Comparison of ENCODE assay signal across 8 cellular contexts in the genomic region with DNA sequence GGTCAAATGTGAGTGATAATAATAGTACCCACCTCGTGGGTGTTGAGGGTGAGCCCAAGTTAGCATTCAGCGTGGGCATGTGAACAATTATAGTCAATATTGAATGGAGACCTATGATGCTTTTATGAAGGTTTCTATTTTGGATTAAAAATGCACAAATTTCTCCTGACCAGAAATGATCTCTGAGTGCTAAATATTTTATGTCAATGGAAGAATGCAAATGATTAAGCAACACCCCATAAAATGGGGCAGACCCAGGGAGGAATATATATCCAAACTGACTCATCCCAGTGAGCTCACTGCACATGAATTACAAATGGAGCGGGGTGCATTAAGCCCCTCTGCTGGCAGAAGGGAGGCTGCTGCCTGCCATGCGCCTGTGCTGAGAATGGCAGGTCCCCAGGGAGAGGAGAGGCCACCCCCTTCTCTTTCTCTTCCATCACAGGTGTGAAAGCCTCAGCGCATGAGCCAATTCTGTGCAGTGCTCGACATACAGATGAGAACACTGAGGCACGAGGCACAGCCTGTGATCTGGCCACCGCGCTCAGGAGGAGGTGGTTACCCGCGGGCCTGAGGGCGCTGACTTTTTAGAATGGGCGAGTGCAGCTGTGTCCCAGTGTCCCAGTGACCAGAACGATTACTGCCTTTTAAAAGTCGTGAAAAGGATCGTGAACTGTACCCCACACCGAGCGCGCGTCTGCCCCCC. TPM values are rescaled to one million over a fixed set of nuclear protein-coding genes. Genes with fewer than 3 reads are reported as not detected.
A peak's percentile ranks its signal among the peaks of the same experiment; 100 is the strongest.
DNase-seq lines count a peak whose midpoint lies in the region; TF ChIP-seq lines count a peak whose summit lies in the region.
"Not testable (repeated sequence)": the region's sequence is repeated elsewhere in the genome, so short reads cannot be mapped to it uniquely, and the experiment has no call there.

No MANE protein-coding gene starts in this region.

- not testable (repeated sequence) for H3K4me1 ChIP-seq in neural progenitor cell; stomach smooth muscle (ENCODE audit: control insufficient read depth, insufficient read depth, low read length)

- not testable (repeated sequence) for H3K36me3 ChIP-seq in neural progenitor cell; stomach smooth muscle (ENCODE audit: control insufficient read depth in 2 of 2, insufficient read depth in 2 of 2, low read length in 2 of 2)

- DNase-seq in Caki2 (ENCODE audit: low read depth) (peak; percentile 47), KBM-7 (peak; percentile 12), RPMI7951 (ENCODE audit: low read depth) (peak; percentile 19), activated T-cell treated with anti-CD3 and anti-CD28 coated beads for 1 hour (ENCODE audit: low read depth) (peak; percentile 8), neural progenitor cell (ENCODE audit: low spot score) (peak; percentile 33)
- DNase-seq in coronary artery (ENCODE audit: low spot score): not testable (repeated sequence)

- peak overlapping the region; percentile 6 to 94 for H3K27ac ChIP-seq in coronary artery
- H3K27ac ChIP-seq in neural progenitor cell: not testable (repeated sequence)
- peak overlapping the region; percentile 41 for H3K27ac ChIP-seq in stomach smooth muscle (ENCODE audit: low read length)

- TF ChIP-seq CTCF in coronary artery (IDR thresholded peaks at IDR 0.05); neural progenitor cell (IDR thresholded peaks at IDR 0.05): not testable (repeated sequence)

- not testable (repeated sequence) for H3K36me3 Mint-ChIP-seq in neural progenitor cell

- peak overlapping the region; percentile 79 for H3K4me2 ChIP-seq in neural progenitor cell

- not testable (repeated sequence) for H3F3A ChIP-seq in neural progenitor cell (ENCODE audit: low read depth)

- H3K27ac Mint-ChIP-seq in neural progenitor cell: not testable (repeated sequence)

- not testable (repeated sequence) for H3K4me1 Mint-ChIP-seq in neural progenitor cell

- peak overlapping the region; percentile 92 for H3K4me3 Mint-ChIP-seq in neural progenitor cell

- H3K27me3 ChIP-seq in neural progenitor cell; stomach smooth muscle (ENCODE audit: control insufficient read depth in 1 of 2, insufficient read depth in 2 of 2, low read length in 2 of 2): not testable (repeated sequence)

- H3K4me3 ChIP-seq in coronary artery: peak overlapping the region; percentile 85
- peak overlapping the region; percentile 44 for H3K4me3 ChIP-seq in iPS-11a (ENCODE audit: low read depth, low read length)
- H3K4me3 ChIP-seq in neural progenitor cell: peak overlapping the region; percentile 73
- peak overlapping the region; percentile 46 to 75 for H3K4me3 ChIP-seq in stomach smooth muscle (ENCODE audit: low read length in 2 of 2)

- peak overlapping the region; percentile 52 for H2AFZ ChIP-seq in neural progenitor cell (replicated peaks)

- H3K9me3 ChIP-seq in neural progenitor cell (ENCODE audit: low read depth); stomach smooth muscle (ENCODE audit: control insufficient read depth in 2 of 2, low read length in 2 of 2): not testable (repeated sequence)

- not testable (repeated sequence) for H3K27me3 Mint-ChIP-seq in neural progenitor cell (ENCODE audit: insufficient read depth, low read depth)

- H3K9ac ChIP-seq in neural progenitor cell (peak overlapping the region; percentile 45), stomach smooth muscle (ENCODE audit: low read length in 2 of 2) (peak overlapping the region; percentile 42)

- not testable (repeated sequence) for H3K9me3 Mint-ChIP-seq in neural progenitor cell

- not testable (repeated sequence) for H4K20me1 ChIP-seq in neural progenitor cell (ENCODE audit: low read depth)

- not testable (repeated sequence) for H3K79me2 ChIP-seq in neural progenitor cell (ENCODE audit: low read depth)

- in situ Hi-C loops in Caki2 (cut with HindIII; ENCODE audit: low pct_unique_long_range_greater_than_20kb, low sequenced_read_pairs); KBM-7 (cut with MboI; ENCODE audit: low pct_unique_long_range_greater_than_20kb, low sequenced_read_pairs): not testable (repeated sequence)

RNA-seq across cellular contexts. Expression of a gene that starts 14.7 kb away (rescaled TPM):
- 1.5 TPM in 1 of 2 replicates, not detected in the other for total RNA-seq in Caki2 (2014; rRNA removed; shearing (Covaris generic); ENCODE audit: low replicate concordance)
- total RNA-seq in RPMI7951 (2014; rRNA removed; shearing (Covaris generic)): not detected in 2 replicates
- total RNA-seq in neural progenitor cell (ENCODE audit: low replicate concordance): 0.09 TPM in 1 of 2 replicates, not detected in the other
